Comparison of ENCODE assay signal across 1 cellular context in the genomic region with DNA sequence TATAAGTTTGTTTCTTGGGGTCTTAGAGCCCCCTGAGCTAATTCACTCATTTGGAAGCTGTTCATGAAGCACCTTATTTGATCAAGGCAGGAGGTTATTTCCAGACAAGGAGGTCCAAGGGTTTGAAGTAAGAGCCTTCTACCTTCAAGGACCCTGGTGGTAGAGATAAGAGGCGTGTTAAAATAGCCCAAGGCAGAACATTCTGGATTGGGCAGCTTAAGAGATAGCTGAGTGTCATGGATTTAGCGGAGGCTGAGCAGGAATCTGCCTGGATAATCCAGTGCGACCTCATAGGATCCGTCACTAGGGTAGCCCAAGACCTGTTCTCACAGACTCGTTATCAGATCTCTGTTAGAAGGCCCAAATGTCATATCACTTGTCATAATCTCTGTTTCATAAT.
TF ChIP-seq lines count a peak whose summit lies in the region.

No MANE protein-coding gene starts in this region.

TF ChIP-seq in HCT116, 20 proteins besides CTCF, POLR2A, EP300 and RAD21:
- TF ChIP-seq ZFX (IDR thresholded peaks at IDR 0.05): no peak
- TF ChIP-seq, protein P1, sequence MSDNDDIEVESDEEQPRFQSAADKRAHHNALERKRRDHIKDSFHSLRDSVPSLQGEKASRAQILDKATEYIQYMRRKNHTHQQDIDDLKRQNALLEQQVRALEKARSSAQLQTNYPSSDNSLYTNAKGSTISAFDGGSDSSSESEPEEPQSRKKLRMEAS (IDR thresholded peaks at IDR 0.05): no peak
- no peak for TF ChIP-seq ELF1 (IDR thresholded peaks at IDR 0.05; ENCODE audit: borderline replicate concordance, low read depth)
- no peak for TF ChIP-seq TCF7L2 (IDR thresholded peaks at IDR 0.05; ENCODE audit: borderline replicate concordance, extremely low read depth, insufficient read depth, insufficient read length)
- no peak for TF ChIP-seq YY1 (IDR thresholded peaks at IDR 0.05; ENCODE audit: extremely low read depth, insufficient replicate concordance, low read depth, low read length)
- no peak for TF ChIP-seq EGR1 (IDR thresholded peaks at IDR 0.05; ENCODE audit: low read depth)
- TF ChIP-seq POLR2AphosphoS5 (IDR thresholded peaks at IDR 0.05; ENCODE audit: low read depth, low read length): no peak
- TF ChIP-seq SP1 (IDR thresholded peaks at IDR 0.05; ENCODE audit: low read depth): no peak
- TF ChIP-seq JUND (IDR thresholded peaks at IDR 0.05): no peak
- TF ChIP-seq, protein P2, sequence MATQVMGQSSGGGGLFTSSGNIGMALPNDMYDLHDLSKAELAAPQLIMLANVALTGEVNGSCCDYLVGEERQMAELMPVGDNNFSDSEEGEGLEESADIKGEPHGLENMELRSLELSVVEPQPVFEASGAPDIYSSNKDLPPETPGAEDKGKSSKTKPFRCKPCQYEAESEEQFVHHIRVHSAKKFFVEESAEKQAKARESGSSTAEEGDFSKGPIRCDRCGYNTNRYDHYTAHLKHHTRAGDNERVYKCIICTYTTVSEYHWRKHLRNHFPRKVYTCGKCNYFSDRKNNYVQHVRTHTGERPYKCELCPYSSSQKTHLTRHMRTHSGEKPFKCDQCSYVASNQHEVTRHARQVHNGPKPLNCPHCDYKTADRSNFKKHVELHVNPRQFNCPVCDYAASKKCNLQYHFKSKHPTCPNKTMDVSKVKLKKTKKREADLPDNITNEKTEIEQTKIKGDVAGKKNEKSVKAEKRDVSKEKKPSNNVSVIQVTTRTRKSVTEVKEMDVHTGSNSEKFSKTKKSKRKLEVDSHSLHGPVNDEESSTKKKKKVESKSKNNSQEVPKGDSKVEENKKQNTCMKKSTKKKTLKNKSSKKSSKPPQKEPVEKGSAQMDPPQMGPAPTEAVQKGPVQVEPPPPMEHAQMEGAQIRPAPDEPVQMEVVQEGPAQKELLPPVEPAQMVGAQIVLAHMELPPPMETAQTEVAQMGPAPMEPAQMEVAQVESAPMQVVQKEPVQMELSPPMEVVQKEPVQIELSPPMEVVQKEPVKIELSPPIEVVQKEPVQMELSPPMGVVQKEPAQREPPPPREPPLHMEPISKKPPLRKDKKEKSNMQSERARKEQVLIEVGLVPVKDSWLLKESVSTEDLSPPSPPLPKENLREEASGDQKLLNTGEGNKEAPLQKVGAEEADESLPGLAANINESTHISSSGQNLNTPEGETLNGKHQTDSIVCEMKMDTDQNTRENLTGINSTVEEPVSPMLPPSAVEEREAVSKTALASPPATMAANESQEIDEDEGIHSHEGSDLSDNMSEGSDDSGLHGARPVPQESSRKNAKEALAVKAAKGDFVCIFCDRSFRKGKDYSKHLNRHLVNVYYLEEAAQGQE (IDR thresholded peaks at IDR 0.05; ENCODE audit: low read depth): no peak
